ENCODE assay signal across 8 cellular contexts in the genomic region with DNA sequence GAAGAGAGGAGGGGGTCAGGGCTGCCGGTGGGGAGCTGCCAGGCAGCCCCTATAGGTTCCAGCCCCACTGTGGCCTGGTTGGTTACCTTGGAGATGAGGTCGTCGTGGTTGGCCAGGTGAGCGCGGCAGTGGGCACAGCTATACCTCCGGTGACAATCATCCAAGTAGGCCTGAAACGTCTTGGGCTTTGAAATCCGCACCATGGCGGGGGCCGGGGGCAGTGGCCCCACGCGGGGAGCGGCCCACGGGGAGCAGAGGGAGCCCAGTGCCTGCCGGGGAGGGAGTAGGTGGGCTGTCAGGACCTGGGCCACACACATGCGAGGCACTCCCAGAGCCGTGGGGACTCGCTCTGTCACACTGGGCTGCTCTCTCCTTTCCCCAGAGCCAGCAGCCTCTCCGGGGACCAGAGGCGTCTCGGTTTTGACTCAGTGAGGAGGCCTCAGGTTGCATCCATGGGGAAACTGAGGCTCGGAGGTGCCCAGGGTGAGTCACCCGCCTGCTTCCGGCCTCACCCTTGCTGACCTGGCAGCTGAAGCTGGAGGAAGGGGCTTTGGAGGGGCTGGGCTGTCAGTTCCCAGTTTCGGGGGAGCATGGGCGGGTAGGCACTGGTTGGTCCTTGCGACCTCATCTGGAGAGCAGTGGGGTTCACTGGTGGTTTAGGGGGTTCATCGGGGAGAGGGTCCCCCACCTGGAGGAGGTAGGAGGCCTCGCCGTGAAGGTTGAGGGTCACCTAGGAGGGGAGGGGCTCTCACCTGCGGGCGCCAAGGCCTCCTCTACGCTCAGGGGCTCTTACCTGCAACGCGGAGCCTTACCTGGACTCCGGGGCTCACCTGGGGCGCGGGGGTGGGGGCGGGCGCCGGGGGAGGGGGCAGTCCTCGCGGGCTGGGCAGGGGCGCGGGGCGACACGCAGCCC. TPM values are rescaled to one million over a fixed set of nuclear protein-coding genes. Genes with fewer than 3 reads are reported as not detected.
A peak's percentile ranks its signal among the peaks of the same experiment; 100 is the strongest.
DNase-seq lines count a peak whose midpoint lies in the region; ATAC-seq, FAIRE-seq and TF ChIP-seq lines count a peak whose summit lies in the region.

No MANE protein-coding gene starts in this region.

- CTCF ChIA-PET in CD4-positive, alpha-beta T cell (lab: Charles Lee) = interaction anchor here (0.8 kb wide), 1 partner anchor 17 kb away, joined by 3 read pairs; no protein-coding TSS in a partner anchor
- CTCF ChIA-PET in PC-3 (lab: Charles Lee) (no interaction called here), endothelial cell of umbilical vein (lab: Charles Lee) (interaction anchor here (1.7 kb wide), 1 partner anchor 17 kb away, joined by 7 read pairs; no protein-coding TSS in a partner anchor)

- H3K4me1 Mint-ChIP-seq in CD4-positive, alpha-beta T cell (ENCODE audit: low read depth) = peaks cover 38% of the 10 kb centered on the region

- H3K27me3 Mint-ChIP-seq in CD4-positive, alpha-beta T cell = no peaks in the 10 kb centered on the region

- H3K9me3 Mint-ChIP-seq in CD4-positive, alpha-beta T cell = peaks cover 13% of the 10 kb centered on the region

- no peaks in the 10 kb centered on the region for H3K9me2 ChIP-seq in PC-3 (replicated peaks; ENCODE audit: low read length)

- H3K4me2 ChIP-seq in PC-3 (ENCODE audit: low read length) = peak overlapping the region; percentile 68
- peak overlapping the region; percentile 85 for H3K4me2 ChIP-seq in endothelial cell of umbilical vein (ENCODE audit: insufficient read depth, low read length)
- H3K4me2 ChIP-seq in osteoblast (ENCODE audit: insufficient read depth, low read length) = peak overlapping the region; percentile 97

- peak overlapping the region; percentile 87 for H3K27ac ChIP-seq in CD4-positive, alpha-beta T cell (ENCODE audit: low read depth, low read length)
- no peak overlapping the region for H3K27ac ChIP-seq in PC-3 (ENCODE audit: low read length)
- H3K27ac ChIP-seq in endothelial cell of umbilical vein (ENCODE audit: insufficient read depth, low read depth, low read length) = peak overlapping the region; percentile 63
- H3K27ac ChIP-seq in osteoblast (ENCODE audit: low read depth, low read length) = peak overlapping the region; percentile 41

- peak overlapping the region; percentile 93 for H3K4me3 Mint-ChIP-seq in CD4-positive, alpha-beta T cell

- peaks cover 25% of the 10 kb centered on the region for H3K9me3 ChIP-seq in CD4-positive, alpha-beta T cell (ENCODE audit: control insufficient read depth, low read length)
- H3K9me3 ChIP-seq in PC-3 (ENCODE audit: low read length) = peaks cover 5% of the 10 kb centered on the region; the same call in 1 of the 2 replicates
- H3K9me3 ChIP-seq in endothelial cell of umbilical vein (replicated peaks; ENCODE audit: control insufficient read depth, insufficient read depth, low read length) = peaks cover 3% of the 10 kb centered on the region
- H3K9me3 ChIP-seq in osteoblast (ENCODE audit: low read depth, low read length) = peaks cover 10% of the 10 kb centered on the region

- peaks cover 60% of the 10 kb centered on the region for H3K36me3 Mint-ChIP-seq in CD4-positive, alpha-beta T cell (ENCODE audit: low read depth)

- POLR2A ChIA-PET in CD4-positive, alpha-beta T cell (lab: Charles Lee) = interaction anchor here (0.6 to 7.9 kb wide), 7 partner anchors 17 to 276 kb away, joined by 3 to 163 read pairs (median 3); partner anchors contain the start of genes ALDOA, CORO1A and GDPD3
- POLR2A ChIA-PET in PC-3 (lab: Charles Lee; ENCODE audit: unreplicated experiment) (no interaction called here), endothelial cell of umbilical vein (lab: Charles Lee) (interaction anchor here (0.6 kb wide), 1 partner anchor 280 kb away, joined by 6 read pairs; no protein-coding TSS in a partner anchor)

- no peaks in the 10 kb centered on the region for H4K20me1 ChIP-seq in PC-3 (ENCODE audit: low read length)
- no peaks in the 10 kb centered on the region for H4K20me1 ChIP-seq in endothelial cell of umbilical vein (replicated peaks; ENCODE audit: control insufficient read depth, extremely low read depth, insufficient read depth, low read length)
- peaks cover 7% of the 10 kb centered on the region for H4K20me1 ChIP-seq in osteoblast (ENCODE audit: insufficient read depth, low read length)

- H2AFZ ChIP-seq in PC-3 (ENCODE audit: low read length) (no peak overlapping the region), endothelial cell of umbilical vein (ENCODE audit: low read depth, low read length) (no peak overlapping the region), osteoblast (ENCODE audit: low read length) (peak overlapping the region; percentile 51)

- BruUV-seq in PC-3 (replicated peaks; lab: Mats Ljungman, UMichigan) = TSS peak; percentile 23
- no TSS peak for BruUV-seq in endothelial cell of umbilical vein (replicated peaks; lab: Mats Ljungman, UMichigan)

- peaks cover 4% of the 10 kb centered on the region for H3F3A ChIP-seq in PC-3 (ENCODE audit: low read length, unreplicated experiment)

- peak overlapping the region; percentile 95 for H3K27ac Mint-ChIP-seq in CD4-positive, alpha-beta T cell

- H3K4me1 ChIP-seq in PC-3 (ENCODE audit: insufficient read depth, low read length) (peaks cover 20% of the 10 kb centered on the region), endothelial cell of umbilical vein (ENCODE audit: control insufficient read depth, extremely low read depth, insufficient read depth, low read length) (peaks cover 20% of the 10 kb centered on the region), osteoblast (ENCODE audit: insufficient read depth, low read length) (peaks cover 25% of the 10 kb centered on the region)

- peak; percentile 1 for ATAC-seq in CD4-positive, alpha-beta T cell (ENCODE audit: poor library complexity)
- ATAC-seq in PC-3 (no peak), GM18511 (IDR thresholded peaks at IDR 0.05; ENCODE audit: unreplicated experiment) (no peak), HG02840 (IDR thresholded peaks at IDR 0.05; ENCODE audit: low FRiP score, unreplicated experiment) (no peak)

- no peak for TF ChIP-seq POLR2A in endothelial cell of umbilical vein (IDR thresholded peaks at IDR 0.05; ENCODE audit: low read depth, low read length)

- peak in 3 of 10 experiments; percentile 20 to 46 (median 25) for DNase-seq in CD4-positive, alpha-beta T cell
- DNase-seq in PC-3 (no peak), endothelial cell of umbilical vein (ENCODE audit: low read depth, low spot score) (no peak), osteoblast (ENCODE audit: insufficient read length, low spot score, missing footprints) (peak; percentile 92), HUDEP-2 (lab: John Stamatoyannopoulos, UW; ENCODE audit: unreplicated experiment in 76 of 76) (no peak), mesenteric fat pad (ENCODE audit: low spot score) (no peak)

- dilution Hi-C loops in endothelial cell of umbilical vein (cut with MboI; ENCODE audit: extremely low pct_ligation_motif_present, low sequenced_read_pairs) = no loop called here

- H3K9ac ChIP-seq in PC-3 (ENCODE audit: low read length) (no peak overlapping the region), endothelial cell of umbilical vein (replicated peaks; ENCODE audit: extremely low read depth, insufficient read depth, low read length) (peak overlapping the region; percentile 49)

- no peak for TF ChIP-seq CTCF in CD4-positive, alpha-beta T cell (IDR thresholded peaks at IDR 0.05)
- TF ChIP-seq CTCF in PC-3 (conservative IDR thresholded peaks at IDR 0.05; ENCODE audit: low read depth, low read length) (no peak), endothelial cell of umbilical vein (IDR thresholded peaks at IDR 0.05; ENCODE audit: extremely low read depth in 1 of 2, insufficient read depth in 1 of 2, low read depth in 1 of 2, low read length in 2 of 2) (no peak), osteoblast (IDR thresholded peaks at IDR 0.05; ENCODE audit: extremely low read depth, low read depth, low read length) (no peak)

- no peak for FAIRE-seq in endothelial cell of umbilical vein (lab: Jason Lieb, UNC)

- intact Hi-C loops in CD4-positive, alpha-beta T cell (cut with DNase I, micrococcal nuclease) = loop anchor here in 1 of 2 experiments (2.0 to 10.0 kb wide), 2 partner anchors 25 to 319 kb away; no protein-coding TSS in a partner anchor
- intact Hi-C loops in PC-3 (cut with micrococcal nuclease) (no loop called here), endothelial cell of umbilical vein (cut with micrococcal nuclease) (loop anchor here (1.0 to 10.0 kb wide), 3 partner anchors 28 to 559 kb away; partner anchors contain the start of genes FBRS, MAPK3, PRR14 and ZNF771)

- H3K4me3 ChIP-seq in PC-3 (ENCODE audit: low read length) = peak overlapping the region; percentile 40
- H3K4me3 ChIP-seq in endothelial cell of umbilical vein (replicated peaks in 1 of 3; ENCODE audit: insufficient read depth in 1 of 3, low read depth in 1 of 3, low read length in 3 of 3) = peak overlapping the region in 2 of 3 experiments; percentile 58 to 76
- H3K4me3 ChIP-seq in osteoblast (ENCODE audit: insufficient read depth, low read length) = peak overlapping the region; percentile 76

- H3K36me3 ChIP-seq in PC-3 (ENCODE audit: low read depth, low read length) (no peaks in the 10 kb centered on the region; the same call in 1 of the 2 replicates), endothelial cell of umbilical vein (ENCODE audit: control insufficient read depth in 2 of 2, extremely low read depth in 1 of 2, insufficient read depth in 2 of 2, low read length in 2 of 2) (peaks cover 0 to 8% of the 10 kb centered on the region in 2 experiments), osteoblast (ENCODE audit: insufficient read depth, low read length) (peaks cover 8% of the 10 kb centered on the region)

- H3K27me3 ChIP-seq in CD4-positive, alpha-beta T cell (ENCODE audit: control insufficient read depth, insufficient read depth, low read length) = no peaks in the 10 kb centered on the region
- H3K27me3 ChIP-seq in PC-3 (ENCODE audit: low read length) = no peaks in the 10 kb centered on the region
- no peaks in the 10 kb centered on the region for H3K27me3 ChIP-seq in endothelial cell of umbilical vein (ENCODE audit: control insufficient read depth in 2 of 2, insufficient read depth in 2 of 2, low read length in 2 of 2)
- no peaks in the 10 kb centered on the region for H3K27me3 ChIP-seq in osteoblast (ENCODE audit: insufficient read depth, low read length)

- H3K9me1 ChIP-seq in endothelial cell of umbilical vein (replicated peaks; ENCODE audit: control insufficient read depth, extremely low read depth, insufficient read depth, low read length) = no peaks in the 10 kb centered on the region

- H3K79me2 ChIP-seq in PC-3 (ENCODE audit: low read length) (no peaks in the 10 kb centered on the region), endothelial cell of umbilical vein (ENCODE audit: control insufficient read depth, insufficient read depth, low read length) (no peaks in the 10 kb centered on the region), osteoblast (ENCODE audit: insufficient read depth, low read length) (peaks cover 3% of the 10 kb centered on the region)

RNA-seq across cellular contexts. Expression of gene YPEL3, which starts 0.6 kb away (rescaled TPM):
- 100 to 1,000 TPM; 154 to 166 TPM for total RNA-seq in CD4-positive, alpha-beta T cell
- total RNA-seq in PC-3 (2014; rRNA removed) = 5.1 and 7.7 TPM in 2 replicates
- total RNA-seq in endothelial cell of umbilical vein = 46.1 and 47.6 TPM in 2 replicates
- 78.0 and 89.7 TPM in 2 replicates for polyA plus RNA-seq in endothelial cell of umbilical vein
- 30.1 and 53.8 TPM in 2 replicates for polyA plus RNA-seq in endothelial cell of umbilical vein (2011; cell fraction: cytosol; rRNA removed)
- 93.4 and 101 TPM in 2 replicates for polyA plus RNA-seq in endothelial cell of umbilical vein (2011; cell fraction: nucleus; rRNA removed)
- 35.4 and 56.5 TPM in 2 replicates for polyA plus RNA-seq in endothelial cell of umbilical vein (2012)
- 12.8 and 24.7 TPM in 2 replicates for polyA minus RNA-seq in endothelial cell of umbilical vein
- 6.1 TPM for polyA minus RNA-seq in endothelial cell of umbilical vein (2011; cell fraction: cytosol; rRNA and poly(A)+ RNA removed)
- 20.3 and 35.9 TPM in 2 replicates for polyA minus RNA-seq in endothelial cell of umbilical vein (2011; cell fraction: nucleus; rRNA and poly(A)+ RNA removed)
- 28.2 and 31.2 TPM in 2 replicates for total RNA-seq in osteoblast
- 49.3 TPM for total RNA-seq in mesenteric fat pad

RNA-seq across cellular contexts. Expression of gene TBX6, which starts 3.7 kb away (rescaled TPM):
- total RNA-seq in CD4-positive, alpha-beta T cell = under 1 TPM; 0.42 to 0.47 TPM
- total RNA-seq in PC-3 (2014; rRNA removed) (0.86 and 1.1 TPM in 2 replicates), endothelial cell of umbilical vein (0.42 and 0.60 TPM in 2 replicates), osteoblast (0.29 and 0.36 TPM in 2 replicates), mesenteric fat pad (0.67 TPM)
- 0.30 and 0.40 TPM in 2 replicates for polyA plus RNA-seq in endothelial cell of umbilical vein
- 0.05 and 0.13 TPM in 2 replicates for polyA plus RNA-seq in endothelial cell of umbilical vein (2011; cell fraction: cytosol; rRNA removed)
- 0.41 and 0.42 TPM in 2 replicates for polyA plus RNA-seq in endothelial cell of umbilical vein (2011; cell fraction: nucleus; rRNA removed)
- polyA plus RNA-seq in endothelial cell of umbilical vein (2012) = 0.16 and 0.23 TPM in 2 replicates
- not detected in 2 replicates for polyA minus RNA-seq in endothelial cell of umbilical vein
- not detected for polyA minus RNA-seq in endothelial cell of umbilical vein (2011; cell fraction: cytosol; rRNA and poly(A)+ RNA removed)
- 0.43 TPM in 1 of 2 replicates, not detected in the other for polyA minus RNA-seq in endothelial cell of umbilical vein (2011; cell fraction: nucleus; rRNA and poly(A)+ RNA removed)

RNA-seq across cellular contexts. Expression of gene GDPD3, which starts 17.9 kb away (rescaled TPM):
- 1 to 10 TPM; 5.2 to 6.4 TPM for total RNA-seq in CD4-positive, alpha-beta T cell
- 2.2 and 3.4 TPM in 2 replicates for total RNA-seq in PC-3 (2014; rRNA removed)
- 17.9 and 18.6 TPM in 2 replicates for total RNA-seq in endothelial cell of umbilical vein
- polyA plus RNA-seq in endothelial cell of umbilical vein = 7.8 and 8.0 TPM in 2 replicates
- polyA plus RNA-seq in endothelial cell of umbilical vein (2011; cell fraction: cytosol; rRNA removed) = 2.2 and 3.0 TPM in 2 replicates
- 59.5 and 78.1 TPM in 2 replicates for polyA plus RNA-seq in endothelial cell of umbilical vein (2011; cell fraction: nucleus; rRNA removed)
- polyA plus RNA-seq in endothelial cell of umbilical vein (2012) = 5.5 and 12.6 TPM in 2 replicates
- polyA minus RNA-seq in endothelial cell of umbilical vein = 4.3 and 6.4 TPM in 2 replicates
- polyA minus RNA-seq in endothelial cell of umbilical vein (2011; cell fraction: cytosol; rRNA and poly(A)+ RNA removed) = 8.8 TPM
- 6.8 and 7.3 TPM in 2 replicates for polyA minus RNA-seq in endothelial cell of umbilical vein (2011; cell fraction: nucleus; rRNA and poly(A)+ RNA removed)
- 0.36 and 0.88 TPM in 2 replicates for total RNA-seq in osteoblast
- 4.3 TPM for total RNA-seq in mesenteric fat pad

RNA-seq across cellular contexts. Expression of gene PPP4C, which starts 19.6 kb away (rescaled TPM):
- total RNA-seq in CD4-positive, alpha-beta T cell = 10 to 100 TPM; 83.9 to 87.3 TPM
- total RNA-seq in PC-3 (2014; rRNA removed) = 116 and 117 TPM in 2 replicates
- total RNA-seq in endothelial cell of umbilical vein = 159 and 167 TPM in 2 replicates
- 327 and 378 TPM in 2 replicates for polyA plus RNA-seq in endothelial cell of umbilical vein
- polyA plus RNA-seq in endothelial cell of umbilical vein (2011; cell fraction: cytosol; rRNA removed) = 216 and 234 TPM in 2 replicates
- polyA plus RNA-seq in endothelial cell of umbilical vein (2011; cell fraction: nucleus; rRNA removed) = 169 and 186 TPM in 2 replicates
- polyA plus RNA-seq in endothelial cell of umbilical vein (2012) = 153 and 194 TPM in 2 replicates
- 356 and 398 TPM in 2 replicates for polyA minus RNA-seq in endothelial cell of umbilical vein
- polyA minus RNA-seq in endothelial cell of umbilical vein (2011; cell fraction: cytosol; rRNA and poly(A)+ RNA removed) = 130 TPM
- 42.2 and 48.6 TPM in 2 replicates for polyA minus RNA-seq in endothelial cell of umbilical vein (2011; cell fraction: nucleus; rRNA and poly(A)+ RNA removed)
- total RNA-seq in osteoblast = 175 and 178 TPM in 2 replicates
- total RNA-seq in mesenteric fat pad = 81.1 TPM

RNA-seq across cellular contexts. Expression of gene MAPK3, which starts 27.6 kb away (rescaled TPM):
- total RNA-seq in CD4-positive, alpha-beta T cell = 10 to 100 TPM; 49.0 to 51.5 TPM
- total RNA-seq in PC-3 (2014; rRNA removed) (31.4 and 34.4 TPM in 2 replicates), endothelial cell of umbilical vein (138 and 143 TPM in 2 replicates), osteoblast (40.2 and 40.7 TPM in 2 replicates), mesenteric fat pad (135 TPM)
- polyA plus RNA-seq in endothelial cell of umbilical vein = 294 and 337 TPM in 2 replicates
- polyA plus RNA-seq in endothelial cell of umbilical vein (2011; cell fraction: cytosol; rRNA removed) = 194 and 231 TPM in 2 replicates
- polyA plus RNA-seq in endothelial cell of umbilical vein (2011; cell fraction: nucleus; rRNA removed) = 255 and 306 TPM in 2 replicates
- 144 and 163 TPM in 2 replicates for polyA plus RNA-seq in endothelial cell of umbilical vein (2012)
- polyA minus RNA-seq in endothelial cell of umbilical vein = 80.2 and 103 TPM in 2 replicates
- 18.8 TPM for polyA minus RNA-seq in endothelial cell of umbilical vein (2011; cell fraction: cytosol; rRNA and poly(A)+ RNA removed)
- polyA minus RNA-seq in endothelial cell of umbilical vein (2011; cell fraction: nucleus; rRNA and poly(A)+ RNA removed) = 29.1 and 45.7 TPM in 2 replicates
